Comparison of ENCODE assay signal across 1 cellular context in genomic region chr17:81902653-81903414, GRCh38.
A peak's percentile ranks its signal among the peaks of the same experiment; 100 is the strongest.
TF ChIP-seq lines count a peak whose summit lies in the region.

No MANE protein-coding gene starts in this region.

TF ChIP-seq in K562, 482 proteins besides CTCF, POLR2A, EP300 and RAD21 (continued from another document):
- TF ChIP-seq ARNT (IDR thresholded peaks at IDR 0.05) (no peak), PML (IDR thresholded peaks at IDR 0.05; ENCODE audit: low read length) (peak; percentile 24; the same call in 1 of the 2 replicates), MXD1 (CRISPR knock-in tag; IDR thresholded peaks at IDR 0.05; ENCODE audit: borderline replicate concordance, poor library complexity, severe bottlenecking) (no peak), PTBP1 (IDR thresholded peaks at IDR 0.05; ENCODE audit: low read depth, low read length) (no peak), RB1 (IDR thresholded peaks at IDR 0.05; ENCODE audit: low read depth) (0 out of 2 replicates have a peak, but pooled peaks have one; percentile 10), TCF7 (IDR thresholded peaks at IDR 0.05; ENCODE audit: borderline replicate concordance) (no peak), ZBTB8A (IDR thresholded peaks at IDR 0.05; ENCODE audit: partially characterized antibody) (no peak), NKRF (IDR thresholded peaks at IDR 0.05; ENCODE audit: borderline replicate concordance) (no peak)
TF ChIP-seq in K562: peak in this region for 20.
